ENCODE assay signal across 11 cellular contexts in the genomic region with DNA sequence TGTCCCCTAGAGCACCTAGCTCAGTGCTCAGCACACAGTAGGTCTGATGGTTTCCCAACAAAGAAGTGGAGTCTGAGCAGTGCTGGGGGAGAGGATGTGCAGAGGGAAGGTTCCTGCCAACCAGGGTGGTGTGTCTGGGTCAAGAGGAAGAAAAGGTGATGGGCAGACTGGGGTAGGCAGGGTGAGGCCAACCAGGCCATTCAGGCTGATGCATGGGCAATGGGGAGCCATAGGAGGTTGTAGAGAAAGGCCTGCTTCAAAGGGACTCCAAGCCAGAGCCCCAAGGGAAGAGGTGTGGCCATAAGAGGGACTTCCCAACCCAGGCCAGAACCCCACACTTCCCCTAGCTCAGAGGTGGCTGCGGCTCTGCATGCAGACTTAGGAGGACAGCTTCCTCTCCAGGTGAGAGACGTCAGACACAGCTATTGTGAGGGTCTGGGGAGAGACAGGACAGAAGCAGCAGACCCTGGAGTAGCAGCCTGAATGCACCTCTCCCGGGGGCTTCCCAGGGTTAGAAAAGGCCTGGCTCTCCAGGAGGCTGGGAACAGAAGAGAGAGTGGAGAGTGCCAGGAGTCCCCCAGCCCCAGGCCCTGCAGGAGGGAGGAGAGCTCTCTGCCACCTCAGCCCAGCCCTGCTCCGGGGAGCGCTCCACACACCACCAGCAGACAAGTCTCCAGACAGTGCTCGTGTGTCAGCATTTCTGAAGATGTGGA.
DNase-seq lines count a peak whose midpoint lies in the region; ATAC-seq and TF ChIP-seq lines count a peak whose summit lies in the region.
"Had no signal": no experiment of that assay in that cellular context is flagged by ENCODE, and none has a peak within 500 bp of the region (broad histone marks: within the 10 kb centered on the region; RNA-seq: fewer than 3 reads in every experiment).

No MANE protein-coding gene starts in this region.

- ATAC-seq in HG02642 (IDR thresholded peaks at IDR 0.05; ENCODE audit: poor library complexity, unreplicated experiment) = peak; percentile 77
- peak; percentile 95 for ATAC-seq in stimulated activated naive CD8-positive, alpha-beta T cell treated with anti-CD3 and anti-CD28 coated beads, Interleukin-15, amount 100 ng/mL, for 72 hours

- H3K27me3 ChIP-seq in hepatocyte = no peaks in the 10 kb centered on the region
- H3K27me3 ChIP-seq: brain microvascular endothelial cell, transverse colon had no signal

- no peaks in the 10 kb centered on the region for H3K9me2 ChIP-seq in hepatocyte (replicated peaks; ENCODE audit: insufficient read depth)

- H3K27me3 Mint-ChIP-seq in stimulated activated naive CD8-positive, alpha-beta T cell treated with anti-CD3 and anti-CD28 coated beads, Interleukin-15, amount 100 ng/mL, for 72 hours = peaks cover 7% of the 10 kb centered on the region

- TF ChIP-seq CTCF in hepatocyte (IDR thresholded peaks at IDR 0.05; ENCODE audit: poor library complexity) = no peak

- no peaks in the 10 kb centered on the region for H3K36me3 ChIP-seq in hepatocyte (replicated peaks; ENCODE audit: insufficient read depth, low read depth)
- H3K36me3 ChIP-seq: brain microvascular endothelial cell, transverse colon had no signal

- no peaks in the 10 kb centered on the region for H4K20me1 ChIP-seq in hepatocyte (ENCODE audit: insufficient read depth, poor library complexity, severe bottlenecking)

- DNase-seq in stimulated activated CD4-positive, alpha-beta T cell treated with anti-CD3 and anti-CD28 coated beads, Interleukin-1b, Interleukin-23, amount 100 ng/mL, for 48 hours = peak; percentile 9
- DNase-seq in stimulated activated CD4-positive, alpha-beta T cell treated with anti-CD3 and anti-CD28 coated beads, Interleukin-4, amount 100 ng/mL, for 4 hours = no peak
- DNase-seq in UCSD-AML1 (lab: John Stamatoyannopoulos, UW; ENCODE audit: unreplicated experiment) = peak; percentile 52
- peak; percentile 32 to 65 for DNase-seq in stimulated activated naive CD8-positive, alpha-beta T cell treated with anti-CD3 and anti-CD28 coated beads, Interleukin-15, amount 100 ng/mL, for 72 hours
- DNase-seq in hepatocyte (ENCODE audit: low spot score) = no peak
- no peak for DNase-seq in GM03348 (ENCODE audit: low spot score)
- no peak for DNase-seq in substantia nigra (lab: John Stamatoyannopoulos, UW)
- DNase-seq: brain microvascular endothelial cell, transverse colon had no signal

- H3K79me2 ChIP-seq in hepatocyte = no peaks in the 10 kb centered on the region

- peak overlapping the region; percentile 76 to 91 for H3K27ac Mint-ChIP-seq in stimulated activated naive CD8-positive, alpha-beta T cell treated with anti-CD3 and anti-CD28 coated beads, Interleukin-15, amount 100 ng/mL, for 72 hours
- H3K27ac Mint-ChIP-seq: IgD-negative memory B cell had no signal

- no peaks in the 10 kb centered on the region for H3K9me3 Mint-ChIP-seq in stimulated activated naive CD8-positive, alpha-beta T cell treated with anti-CD3 and anti-CD28 coated beads, Interleukin-15, amount 100 ng/mL, for 72 hours
- H3K9me3 Mint-ChIP-seq: IgD-negative memory B cell had no signal

- H3K9me3 ChIP-seq in hepatocyte (ENCODE audit: low read depth) = no peaks in the 10 kb centered on the region
- H3K9me3 ChIP-seq: transverse colon had no signal

- no peak overlapping the region for H3K4me3 ChIP-seq in hepatocyte
- H3K4me3 ChIP-seq: transverse colon had no signal

- no peak overlapping the region for H2AFZ ChIP-seq in hepatocyte

- H3K4me3 Mint-ChIP-seq in stimulated activated naive CD8-positive, alpha-beta T cell treated with anti-CD3 and anti-CD28 coated beads, Interleukin-15, amount 100 ng/mL, for 72 hours = peak overlapping the region in 1 of 2 donors; percentile 60

- H3K27ac ChIP-seq in hepatocyte (no peak overlapping the region), substantia nigra (ENCODE audit: low read depth, low read length, poor library complexity, severe bottlenecking) (no peak overlapping the region)
- H3K27ac ChIP-seq: brain microvascular endothelial cell, transverse colon had no signal

- 73% methylated on average over 6 of the region's 6 CpGs for WGBS in hepatocyte (ENCODE audit: low lambda C conversion rate, missing lambda C conversion rate)

- H3K4me1 Mint-ChIP-seq in stimulated activated naive CD8-positive, alpha-beta T cell treated with anti-CD3 and anti-CD28 coated beads, Interleukin-15, amount 100 ng/mL, for 72 hours = peaks cover 35% of the 10 kb centered on the region

- no peak overlapping the region for H3K4me2 ChIP-seq in hepatocyte

- H3K4me1 ChIP-seq in hepatocyte (ENCODE audit: insufficient read depth) = peaks cover 16% of the 10 kb centered on the region

Comparison
In these comparisons a context has a peak if more than half of its experiments do, and no peak if none do; other contexts are left out.
1. DNase-seq: peak in stimulated activated CD4-positive, alpha-beta T cell treated with anti-CD3 and anti-CD28 coated beads, Interleukin-1b, Interleukin-23, amount 100 ng/mL, for 48 hours (single experiment), UCSD-AML1 (single experiment) and stimulated activated naive CD8-positive, alpha-beta T cell treated with anti-CD3 and anti-CD28 coated beads, Interleukin-15, amount 100 ng/mL, for 72 hours (2 of 2); none in stimulated activated CD4-positive, alpha-beta T cell treated with anti-CD3 and anti-CD28 coated beads, Interleukin-4, amount 100 ng/mL, for 4 hours (0 of 2), hepatocyte (single experiment), GM03348 (single experiment) and substantia nigra (0 of 49).